Comparison of ENCODE assay signal across 8 cellular contexts in the genomic region with DNA sequence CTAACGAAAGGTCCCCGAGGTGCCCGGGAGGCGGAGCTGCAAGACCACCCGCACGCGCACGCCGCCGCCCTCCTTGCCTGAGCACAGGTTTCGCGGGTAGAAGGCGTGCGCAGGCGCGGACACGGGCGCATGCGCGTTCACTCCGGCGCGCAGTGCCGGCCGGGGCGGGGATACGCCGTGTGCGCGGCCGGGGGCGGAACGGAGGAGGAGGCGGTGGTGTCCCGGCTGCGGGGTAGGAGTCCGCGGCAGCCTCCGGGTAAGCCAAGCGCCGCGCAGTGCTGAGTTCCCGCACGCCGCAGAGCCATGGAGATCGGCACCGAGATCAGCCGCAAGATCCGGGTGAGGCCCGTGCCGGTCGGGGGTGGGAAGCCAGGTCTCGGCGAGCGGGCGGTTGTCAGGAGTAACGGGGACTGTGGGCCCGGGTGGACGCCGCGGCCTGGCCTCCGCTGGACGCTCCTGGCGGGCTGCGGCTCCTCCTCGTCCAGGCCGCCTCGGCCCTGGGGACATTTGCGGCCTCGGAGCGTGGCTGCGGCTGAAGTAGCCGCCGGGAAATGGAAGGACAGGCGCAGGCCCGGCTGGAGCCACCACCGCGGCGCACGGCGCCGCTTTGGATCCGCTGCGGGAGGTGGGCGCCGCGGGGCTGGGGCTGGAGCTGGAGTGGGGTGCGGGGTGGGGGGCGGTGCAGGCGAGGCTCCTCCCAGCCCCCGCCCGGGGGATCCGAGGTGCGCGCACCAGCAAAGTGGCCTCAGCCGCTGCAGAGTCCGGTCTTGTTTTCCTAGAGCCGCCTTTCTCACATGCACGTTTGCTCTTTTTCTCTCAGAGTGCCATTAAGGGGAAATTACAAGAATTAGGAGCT. TPM values are rescaled to one million over a fixed set of nuclear protein-coding genes. Genes with fewer than 3 reads are reported as not detected.
A peak's percentile ranks its signal among the peaks of the same experiment; 100 is the strongest.
DNase-seq lines count a peak whose midpoint lies in the region; ATAC-seq, FAIRE-seq and TF ChIP-seq lines count a peak whose summit lies in the region.

A gene with protein sequence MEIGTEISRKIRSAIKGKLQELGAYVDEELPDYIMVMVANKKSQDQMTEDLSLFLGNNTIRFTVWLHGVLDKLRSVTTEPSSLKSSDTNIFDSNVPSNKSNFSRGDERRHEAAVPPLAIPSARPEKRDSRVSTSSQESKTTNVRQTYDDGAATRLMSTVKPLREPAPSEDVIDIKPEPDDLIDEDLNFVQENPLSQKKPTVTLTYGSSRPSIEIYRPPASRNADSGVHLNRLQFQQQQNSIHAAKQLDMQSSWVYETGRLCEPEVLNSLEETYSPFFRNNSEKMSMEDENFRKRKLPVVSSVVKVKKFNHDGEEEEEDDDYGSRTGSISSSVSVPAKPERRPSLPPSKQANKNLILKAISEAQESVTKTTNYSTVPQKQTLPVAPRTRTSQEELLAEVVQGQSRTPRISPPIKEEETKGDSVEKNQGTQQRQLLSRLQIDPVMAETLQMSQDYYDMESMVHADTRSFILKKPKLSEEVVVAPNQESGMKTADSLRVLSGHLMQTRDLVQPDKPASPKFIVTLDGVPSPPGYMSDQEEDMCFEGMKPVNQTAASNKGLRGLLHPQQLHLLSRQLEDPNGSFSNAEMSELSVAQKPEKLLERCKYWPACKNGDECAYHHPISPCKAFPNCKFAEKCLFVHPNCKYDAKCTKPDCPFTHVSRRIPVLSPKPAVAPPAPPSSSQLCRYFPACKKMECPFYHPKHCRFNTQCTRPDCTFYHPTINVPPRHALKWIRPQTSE (plus strand): TSS at position 207 of the 856 bp plus-strand sequence. CDS start 97 bp downstream, at position 304.

- peaks cover 3 to 8% of the 10 kb centered on the region in 2 experiments for H3K36me3 ChIP-seq in keratinocyte (ENCODE audit: control insufficient read depth in 2 of 2, extremely low read depth in 1 of 2, insufficient read depth in 2 of 2, low read length in 2 of 2)

- peak within 1 kb of the TSS; percentile 86 for H3K4me3 Mint-ChIP-seq in central memory CD8-positive, alpha-beta T cell

- no peaks in the 10 kb centered on the region for H3K27me3 ChIP-seq in keratinocyte (ENCODE audit: control insufficient read depth, extremely low read depth, insufficient read depth, low read length)

- peak within 1 kb of the TSS; percentile 96 for H2AFZ ChIP-seq in keratinocyte (ENCODE audit: control insufficient read depth, low read length)

- peak within 1 kb of the TSS; percentile 87 for H3K9ac ChIP-seq in keratinocyte (ENCODE audit: control insufficient read depth, extremely low read depth, insufficient read depth, low read length)

- dilution Hi-C loops in keratinocyte (cut with MboI; ENCODE audit: extremely low pct_ligation_motif_present, low sequenced_read_pairs), result no loop called here

- no peaks in the 10 kb centered on the region for H4K20me1 ChIP-seq in keratinocyte (ENCODE audit: control insufficient read depth, extremely low read depth, insufficient read depth, low read length)

- TF ChIP-seq CTCF in keratinocyte (optimal IDR thresholded peaks at IDR 0.05 in 1 of 3, IDR thresholded peaks at IDR 0.05 in 1 of 3, conservative IDR thresholded peaks at IDR 0.05 in 1 of 3; ENCODE audit: extremely low read depth in 1 of 3, insufficient read depth in 2 of 3, low read length in 3 of 3), result peak in 1 of 3 experiments; percentile 11

- peaks cover 19% of the 10 kb centered on the region for H3K36me3 Mint-ChIP-seq in central memory CD8-positive, alpha-beta T cell (ENCODE audit: insufficient read depth)

- H3K9me3 Mint-ChIP-seq in central memory CD8-positive, alpha-beta T cell, result no peaks in the 10 kb centered on the region

- H3K4me1 ChIP-seq in keratinocyte (ENCODE audit: control insufficient read depth, extremely low read depth, insufficient read depth, low read length), result peaks cover 18% of the 10 kb centered on the region

- no peaks in the 10 kb centered on the region for H3K27me3 Mint-ChIP-seq in central memory CD8-positive, alpha-beta T cell

- H3K27ac ChIP-seq in keratinocyte (ENCODE audit: control insufficient read depth, insufficient read depth, low read length), result peak within 1 kb of the TSS; percentile 64

- peak within 1 kb of the TSS; percentile 89 for H3K27ac Mint-ChIP-seq in central memory CD8-positive, alpha-beta T cell (ENCODE audit: low read depth)

- peak; percentile 98 for DNase-seq in AG20443 (ENCODE audit: low spot score)
- peak; percentile 86 to 95 for DNase-seq in NCI-H446 (lab: John Stamatoyannopoulos, UW)
- DNase-seq in central memory CD8-positive, alpha-beta T cell (ENCODE audit: low spot score in 2 of 2), result peak; percentile 68 to 80
- no peak for DNase-seq in keratinocyte (ENCODE audit: low read depth, low spot score)
- DNase-seq in stimulated activated CD4-positive, alpha-beta T cell treated with anti-CD3 and anti-CD28 coated beads, Interleukin-15, amount 100 ng/mL, for 24 hours, result peak; percentile 88

- ATAC-seq in GM19023 (IDR thresholded peaks at IDR 0.05; ENCODE audit: unreplicated experiment) (peak; percentile 96), HG03196 (IDR thresholded peaks at IDR 0.05; ENCODE audit: unreplicated experiment) (peak; percentile 96)
- peak; percentile 97 for ATAC-seq in activated CD4-positive, CD25-positive, alpha-beta regulatory T cell treated with anti-CD3 and anti-CD28 coated beads, Interleukin-2, amount 50 U/mL, for 24 hours
- peak; percentile 97 for ATAC-seq in central memory CD8-positive, alpha-beta T cell (replicated peaks; ENCODE audit: extremely low read depth, poor library complexity, severe bottlenecking)

- FAIRE-seq in keratinocyte (lab: Jason Lieb, UNC), result no peak

- peak within 1 kb of the TSS; percentile 68 to 94 (median 77) for H3K4me3 ChIP-seq in keratinocyte (ENCODE audit: control insufficient read depth in 2 of 3, extremely low read depth in 1 of 3, insufficient read depth in 2 of 3, low read depth in 1 of 3, low read length in 3 of 3)

- peaks cover 27% of the 10 kb centered on the region for H3K79me2 ChIP-seq in keratinocyte (ENCODE audit: control insufficient read depth, insufficient read depth, low read length)

- peaks cover 28% of the 10 kb centered on the region for H3K4me1 Mint-ChIP-seq in central memory CD8-positive, alpha-beta T cell

- no peaks in the 10 kb centered on the region for H3K9me3 ChIP-seq in keratinocyte (ENCODE audit: control insufficient read depth, low read depth, low read length)

- no peaks in the 10 kb centered on the region for H3K9me1 ChIP-seq in keratinocyte (ENCODE audit: control insufficient read depth, extremely low read depth, insufficient read depth, low read length)

- peak within 1 kb of the TSS; percentile 95 for H3K4me2 ChIP-seq in keratinocyte (ENCODE audit: control insufficient read depth, extremely low read depth, insufficient read depth, low read depth, low read length)

RNA-seq across cellular contexts. Expression of the gene that starts here (rescaled TPM):
- 91.4 to 129 TPM (median 125 TPM) in 3 replicates for polyA plus RNA-seq in keratinocyte
- 65.3 TPM for polyA plus RNA-seq in keratinocyte (2011; ENCODE audit: low read depth)
- 72.7 and 134 TPM in 2 replicates for polyA plus RNA-seq in keratinocyte (2011; cell fraction: cytosol; rRNA removed)
- 127 and 145 TPM in 2 replicates for polyA plus RNA-seq in keratinocyte (2011; cell fraction: nucleus; rRNA removed)
- polyA plus RNA-seq in keratinocyte (2012; ENCODE audit: low replicate concordance), result 33.9 and 47.1 TPM in 2 replicates
- polyA minus RNA-seq in keratinocyte, result 96.6 to 176 TPM (median 127 TPM) in 3 replicates
- 78.1 TPM for polyA minus RNA-seq in keratinocyte (2011; cell fraction: cytosol; rRNA and poly(A)+ RNA removed)
- polyA minus RNA-seq in keratinocyte (2011; cell fraction: nucleus; rRNA and poly(A)+ RNA removed), result 41.9 and 67.2 TPM in 2 replicates
